In the genomic region with DNA sequence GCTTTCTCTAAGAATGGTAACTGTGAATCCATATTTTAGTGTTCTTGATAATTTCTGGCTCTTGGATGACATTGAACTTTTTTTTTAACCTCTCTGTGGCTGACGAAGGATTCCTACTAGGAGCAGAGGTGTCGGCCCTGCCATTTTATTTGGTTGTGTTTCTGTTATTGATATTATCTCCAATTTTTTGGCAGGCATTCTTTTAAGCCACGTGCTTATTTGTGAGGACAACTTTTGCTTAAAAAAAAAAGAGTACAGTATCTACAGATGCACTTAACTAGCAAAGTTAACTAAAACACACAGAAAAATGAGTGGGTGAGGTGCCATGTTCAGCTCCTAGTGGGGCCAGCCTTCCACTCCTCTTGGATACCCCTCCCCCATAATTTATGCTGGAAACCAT, we compare ENCODE assay signal across 1 cellular context.
TF ChIP-seq lines count a peak whose summit lies in the region.

No MANE protein-coding gene starts in this region.

TF ChIP-seq in A549, 52 proteins besides CTCF, POLR2A, EP300 and RAD21 (continued from another document):
- TF ChIP-seq ESRRA (IDR thresholded peaks at IDR 0.05; ENCODE audit: borderline replicate concordance, low read length) (no peak), TP53 (CRISPR knock-in tag; IDR thresholded peaks at IDR 0.05) (no peak)
TF ChIP-seq in A549: peak in this region for 0.
